ENCODE assay signal across 8 cellular contexts in genomic region chr4:6716018-6716911, GRCh38. TPM values are rescaled to one million over a fixed set of nuclear protein-coding genes. Genes with fewer than 3 reads are reported as not detected.
DNase-seq lines count a peak whose midpoint lies in the region; ATAC-seq, FAIRE-seq and TF ChIP-seq lines count a peak whose summit lies in the region.

BLOC1S4 (plus strand) TSS chr4:6716174; CDS start chr4:6716210, 36 bp downstream.

- H3K27ac Mint-ChIP-seq in T-helper 17 cell = peak within 1 kb of the TSS; percentile 98

- H3K36me3 ChIP-seq in right atrium auricular region = no peaks in the 10 kb centered on the region

- FAIRE-seq in urothelium cell line (lab: Jason Lieb, UNC) = peak; percentile 67

- H3K27me3 Mint-ChIP-seq in T-helper 17 cell = no peaks in the 10 kb centered on the region

- in situ Hi-C loops in GM13976 (cut with MboI; ENCODE audit: low sequenced_read_pairs, unreplicated experiment) = loop anchor here (10.0 to 25.0 kb wide), 2 partner anchors 171 to 349 kb away; partner anchors contain the start of gene GRPEL1

- H3K4me3 ChIP-seq in right atrium auricular region = peak within 1 kb of the TSS; percentile 69 to 83

- no peaks in the 10 kb centered on the region for H3K9me3 ChIP-seq in T-helper 17 cell (ENCODE audit: control insufficient read depth, low read length, poor library complexity, severe bottlenecking)
- H3K9me3 ChIP-seq in right atrium auricular region = no peaks in the 10 kb centered on the region

- DNase-seq in GM13976 (ENCODE audit: low spot score) (peak; percentile 96), NCI-H1417 treated with DMSO at 0.1 percent for 48 hours (lab: John Stamatoyannopoulos, UW) (peak; percentile 46), T-helper 17 cell (peak; percentile 82 to 88 (median 83)), amygdala (lab: John Stamatoyannopoulos, UW) (peak in 55 of 56 donors; percentile 35 to 90 (median 74)), right atrium auricular region (ENCODE audit: low spot score) (peak; percentile 83), pulmonary artery endothelial cell (ENCODE audit: low read depth, low spot score) (peak; percentile 60), urothelium cell line (ENCODE audit: low spot score) (peak; percentile 90)

- peak within 1 kb of the TSS; percentile 98 for H3K4me3 Mint-ChIP-seq in T-helper 17 cell

- TF ChIP-seq CTCF in GM13976 (IDR thresholded peaks at IDR 0.05; ENCODE audit: borderline replicate concordance, control extremely low read depth, extremely low read depth, insufficient read depth, missing control alignments) (no peak), right atrium auricular region (IDR thresholded peaks at IDR 0.05) (peak in 1 of 2 donors; percentile 23)

- peak within 1 kb of the TSS; percentile 87 to 94 for H3K27ac ChIP-seq in right atrium auricular region

- ATAC-seq in HG02763 (IDR thresholded peaks at IDR 0.05; ENCODE audit: unreplicated experiment) (peak; percentile 85), T-helper 17 cell (peak; percentile 84)

- peaks cover 0 to 32% of the 10 kb centered on the region in 2 donors for H3K4me1 ChIP-seq in right atrium auricular region

- H3K4me1 Mint-ChIP-seq in T-helper 17 cell = peaks cover 22% of the 10 kb centered on the region

- peaks cover 7% of the 10 kb centered on the region for H3K36me3 Mint-ChIP-seq in T-helper 17 cell (ENCODE audit: low read depth)

- no peaks in the 10 kb centered on the region for H3K27me3 ChIP-seq in right atrium auricular region

RNA-seq across cellular contexts. Expression of gene BLOC1S4, which starts in this region (rescaled TPM):
- total RNA-seq in T-helper 17 cell (10 to 100 TPM; 19.2 to 20.8 TPM), right atrium auricular region (10 to 100 TPM in 1 of 2 donors, 1 to 10 TPM in 1; 8.4 to 17.4 TPM), pulmonary artery endothelial cell (10.2 and 16.9 TPM in 2 replicates)

Comparison
In these comparisons a context has a peak if more than half of its experiments do, and no peak if none do; other contexts are left out.
1. Peak in every context shown above with its lines: DNase-seq, ATAC-seq, H3K4me3 ChIP-seq and H3K27ac ChIP-seq.
2. DNase-seq: peak in every context shown above with its lines; median percentile 96 in GM13976; 90 in urothelium cell line; 83 in T-helper 17 cell; 83 in right atrium auricular region; 74 in amygdala; 60 in pulmonary artery endothelial cell; 46 in NCI-H1417 treated with DMSO at 0.1 percent for 48 hours.